ENCODE assay signal across 31 cellular contexts in genomic region chr1:46072975-46073374, GRCh38. TPM values are rescaled to one million over a fixed set of nuclear protein-coding genes. Genes with fewer than 3 reads are reported as not detected.
A peak's percentile ranks its signal among the peaks of the same experiment; 100 is the strongest.
DNase-seq lines count a peak whose midpoint lies in the region; ATAC-seq and TF ChIP-seq lines count a peak whose summit lies in the region.
"Had no signal": no experiment of that assay in that cellular context is flagged by ENCODE, and none has a peak within 500 bp of the region (broad histone marks: within the 10 kb centered on the region; RNA-seq: fewer than 3 reads in every experiment).

No MANE protein-coding gene starts in this region.

- no peaks in the 10 kb centered on the region for H4K20me1 ChIP-seq in osteoblast (ENCODE audit: insufficient read depth, low read length)

- H3K27ac Mint-ChIP-seq in activated naive CD8-positive, alpha-beta T cell treated with anti-CD3 and anti-CD28 coated beads, Interleukin-2, amount 50 U/mL, for 24 hours: no peak overlapping the region
- H3K27ac Mint-ChIP-seq in activated naive CD8-positive, alpha-beta T cell treated with anti-CD3 and anti-CD28 coated beads for 36 hours: no peak overlapping the region
- no peak overlapping the region for H3K27ac Mint-ChIP-seq in activated T-helper 17 cell treated with anti-CD3 and anti-CD28 coated beads, Interleukin-2, amount 50 U/mL, for 72 hours
- H3K27ac Mint-ChIP-seq: activated B cell treated with CpG ODN at 0.5 μM for 24 hours; activated T-cell treated with anti-CD3 and anti-CD28 coated beads, Interleukin-2, amount 50 U/mL, for 72 hours; CD4-positive, CD25-positive, alpha-beta regulatory T cell; naive thymus-derived CD8-positive, alpha-beta T cell had no signal

- H3K4me3 ChIP-seq in osteoblast (ENCODE audit: insufficient read depth, low read length) (no peak overlapping the region), heart right ventricle (no peak overlapping the region)
- H3K4me3 ChIP-seq: adrenal gland, lower lobe of right lung, prostate gland, SK-N-MC had no signal

- intact Hi-C loops in heart right ventricle (cut with DNase I): loop anchor here in 1 of 10 donors (2.0 kb wide), 1 partner anchor 56 kb away; no protein-coding TSS in a partner anchor

- H3K79me2 ChIP-seq in osteoblast (ENCODE audit: insufficient read depth, low read length): no peaks in the 10 kb centered on the region

- H2AFZ ChIP-seq in osteoblast (ENCODE audit: low read length): no peak overlapping the region

- H3K4me1 Mint-ChIP-seq in activated naive CD8-positive, alpha-beta T cell treated with anti-CD3 and anti-CD28 coated beads, Interleukin-2, amount 50 U/mL, for 24 hours: no peaks in the 10 kb centered on the region
- H3K4me1 Mint-ChIP-seq in activated naive CD8-positive, alpha-beta T cell treated with anti-CD3 and anti-CD28 coated beads for 36 hours: no peaks in the 10 kb centered on the region
- H3K4me1 Mint-ChIP-seq in activated T-helper 17 cell treated with anti-CD3 and anti-CD28 coated beads, Interleukin-2, amount 50 U/mL, for 72 hours: no peaks in the 10 kb centered on the region
- H3K4me1 Mint-ChIP-seq: activated B cell treated with CpG ODN at 0.5 μM for 24 hours; CD4-positive, CD25-positive, alpha-beta regulatory T cell; central memory CD8-positive, alpha-beta T cell; naive thymus-derived CD8-positive, alpha-beta T cell had no signal

- peak; percentile 61 for ATAC-seq in activated naive CD8-positive, alpha-beta T cell treated with anti-CD3 and anti-CD28 coated beads, Interleukin-2, amount 50 U/mL, for 24 hours
- peak; percentile 75 for ATAC-seq in activated T-helper 17 cell treated with anti-CD3 and anti-CD28 coated beads, Interleukin-2, amount 50 U/mL, for 72 hours (replicated peaks)
- ATAC-seq in heart right ventricle: no peak
- ATAC-seq: effector memory CD8-positive, alpha-beta T cell; lower lobe of right lung; naive thymus-derived CD8-positive, alpha-beta T cell; sciatic nerve had no signal

- no peak for DNase-seq in activated naive CD8-positive, alpha-beta T cell treated with anti-CD3 and anti-CD28 coated beads, Interleukin-2, amount 50 U/mL, for 24 hours
- DNase-seq in activated naive CD8-positive, alpha-beta T cell treated with anti-CD3 and anti-CD28 coated beads for 36 hours: no peak
- DNase-seq in osteoblast (ENCODE audit: insufficient read length, low spot score, missing footprints) (peak; percentile 29), heart right ventricle (no peak), GM13976 (ENCODE audit: low spot score) (no peak), islet precursor cell (no peak), NCI-H2029 treated with DMSO at 0.1 percent for 48 hours (lab: John Stamatoyannopoulos, UW) (no peak)
- DNase-seq: activated B cell treated with CpG ODN at 0.5 μM for 24 hours; activated CD4-positive, alpha-beta T cell treated with anti-CD3 and anti-CD28 coated beads, Interleukin-2, amount 50 U/mL, for 48 hours; activated naive CD4-positive, alpha-beta T cell treated with Interleukin-2 at 50 U/mL for 16 hours; activated T-cell treated with anti-CD3 and anti-CD28 coated beads, Interleukin-2, amount 50 U/mL, for 72 hours; adrenal gland; Calu3; CD4-positive, CD25-positive, alpha-beta regulatory T cell; DND-41; effector memory CD8-positive, alpha-beta T cell; head of caudate nucleus; lower lobe of right lung; MV-4-11; naive thymus-derived CD8-positive, alpha-beta T cell; NCI-H1436; NCI-H446 treated with DMSO at 0.1 percent for 48 hours; stimulated activated CD4-positive, alpha-beta T cell treated with anti-CD3 and anti-CD28 coated beads, Interleukin-4, amount 100 ng/mL, for 1 hour; T-helper 1 cell; trophoblast cell had no signal

- in situ Hi-C loops in GM13976 (cut with MboI; ENCODE audit: low sequenced_read_pairs, unreplicated experiment): loop anchor here (10.0 kb wide), 1 partner anchor 62 kb away; the partner anchor contains the start of gene PIK3R3

- H3K4me3 Mint-ChIP-seq in activated naive CD8-positive, alpha-beta T cell treated with anti-CD3 and anti-CD28 coated beads, Interleukin-2, amount 50 U/mL, for 24 hours: no peak overlapping the region
- no peak overlapping the region for H3K4me3 Mint-ChIP-seq in activated naive CD8-positive, alpha-beta T cell treated with anti-CD3 and anti-CD28 coated beads for 36 hours
- H3K4me3 Mint-ChIP-seq in activated T-helper 17 cell treated with anti-CD3 and anti-CD28 coated beads, Interleukin-2, amount 50 U/mL, for 72 hours: no peak overlapping the region
- H3K4me3 Mint-ChIP-seq: activated B cell treated with CpG ODN at 0.5 μM for 24 hours; activated T-cell treated with anti-CD3 and anti-CD28 coated beads, Interleukin-2, amount 50 U/mL, for 72 hours; CD4-positive, CD25-positive, alpha-beta regulatory T cell; central memory CD8-positive, alpha-beta T cell; effector memory CD8-positive, alpha-beta T cell; naive thymus-derived CD8-positive, alpha-beta T cell had no signal

- H3K27me3 Mint-ChIP-seq in activated naive CD8-positive, alpha-beta T cell treated with anti-CD3 and anti-CD28 coated beads, Interleukin-2, amount 50 U/mL, for 24 hours: no peaks in the 10 kb centered on the region
- no peaks in the 10 kb centered on the region for H3K27me3 Mint-ChIP-seq in activated naive CD8-positive, alpha-beta T cell treated with anti-CD3 and anti-CD28 coated beads for 36 hours
- no peaks in the 10 kb centered on the region for H3K27me3 Mint-ChIP-seq in activated T-helper 17 cell treated with anti-CD3 and anti-CD28 coated beads, Interleukin-2, amount 50 U/mL, for 72 hours
- H3K27me3 Mint-ChIP-seq: activated B cell treated with CpG ODN at 0.5 μM for 24 hours; CD4-positive, CD25-positive, alpha-beta regulatory T cell; central memory CD8-positive, alpha-beta T cell; effector memory CD8-positive, alpha-beta T cell; naive thymus-derived CD8-positive, alpha-beta T cell had no signal

- TF ChIP-seq CTCF in osteoblast (IDR thresholded peaks at IDR 0.05; ENCODE audit: extremely low read depth, low read depth, low read length): no peak
- TF ChIP-seq CTCF in heart right ventricle (IDR thresholded peaks at IDR 0.05): no peak
- TF ChIP-seq CTCF in GM13976 (IDR thresholded peaks at IDR 0.05; ENCODE audit: borderline replicate concordance, control extremely low read depth, extremely low read depth, insufficient read depth, missing control alignments): no peak

- no peak overlapping the region for H3K27ac ChIP-seq in osteoblast (ENCODE audit: low read depth, low read length)
- no peak overlapping the region for H3K27ac ChIP-seq in heart right ventricle
- H3K27ac ChIP-seq: adrenal gland, KMS-11, lower lobe of right lung, prostate gland, SK-N-MC had no signal

- H3K9me3 ChIP-seq in osteoblast (ENCODE audit: low read depth, low read length): no peaks in the 10 kb centered on the region
- H3K9me3 ChIP-seq in heart right ventricle: no peaks in the 10 kb centered on the region
- H3K9me3 ChIP-seq: adrenal gland, lower lobe of right lung, prostate gland had no signal

- no peaks in the 10 kb centered on the region for H3K9me3 Mint-ChIP-seq in activated naive CD8-positive, alpha-beta T cell treated with anti-CD3 and anti-CD28 coated beads, Interleukin-2, amount 50 U/mL, for 24 hours
- H3K9me3 Mint-ChIP-seq in activated naive CD8-positive, alpha-beta T cell treated with anti-CD3 and anti-CD28 coated beads for 36 hours: no peaks in the 10 kb centered on the region
- no peaks in the 10 kb centered on the region for H3K9me3 Mint-ChIP-seq in activated T-helper 17 cell treated with anti-CD3 and anti-CD28 coated beads, Interleukin-2, amount 50 U/mL, for 72 hours
- H3K9me3 Mint-ChIP-seq: activated B cell treated with CpG ODN at 0.5 μM for 24 hours; activated T-cell treated with anti-CD3 and anti-CD28 coated beads, Interleukin-2, amount 50 U/mL, for 72 hours; central memory CD8-positive, alpha-beta T cell; effector memory CD8-positive, alpha-beta T cell; naive thymus-derived CD8-positive, alpha-beta T cell had no signal

- 96 to 100% methylated on average over 1 of the region's 1 CpG for WGBS in heart right ventricle, 2 donors

- no peaks in the 10 kb centered on the region for H3K27me3 ChIP-seq in osteoblast (ENCODE audit: insufficient read depth, low read length)
- H3K27me3 ChIP-seq in heart right ventricle: no peaks in the 10 kb centered on the region
- H3K27me3 ChIP-seq: adrenal gland had no signal

- H3K36me3 ChIP-seq in osteoblast (ENCODE audit: insufficient read depth, low read length): no peaks in the 10 kb centered on the region
- H3K36me3 ChIP-seq in heart right ventricle: peaks cover 0 to 88% (median 9%) of the 10 kb centered on the region in 9 donors
- H3K36me3 ChIP-seq: adrenal gland, prostate gland had no signal

- no peaks in the 10 kb centered on the region for H3K36me3 Mint-ChIP-seq in activated naive CD8-positive, alpha-beta T cell treated with anti-CD3 and anti-CD28 coated beads, Interleukin-2, amount 50 U/mL, for 24 hours (ENCODE audit: low read depth)
- H3K36me3 Mint-ChIP-seq in activated naive CD8-positive, alpha-beta T cell treated with anti-CD3 and anti-CD28 coated beads for 36 hours: no peaks in the 10 kb centered on the region
- H3K36me3 Mint-ChIP-seq in activated T-helper 17 cell treated with anti-CD3 and anti-CD28 coated beads, Interleukin-2, amount 50 U/mL, for 72 hours (ENCODE audit: low read depth): no peaks in the 10 kb centered on the region
- H3K36me3 Mint-ChIP-seq: CD4-positive, CD25-positive, alpha-beta regulatory T cell; naive thymus-derived CD8-positive, alpha-beta T cell had no signal

- H3K4me1 ChIP-seq in osteoblast (ENCODE audit: insufficient read depth, low read length) (no peaks in the 10 kb centered on the region), heart right ventricle (peaks cover 0 to 33% (median 10%) of the 10 kb centered on the region in 9 donors)
- H3K4me1 ChIP-seq: lower lobe of right lung, prostate gland had no signal

- H3K4me2 ChIP-seq in osteoblast (ENCODE audit: insufficient read depth, low read length): no peak overlapping the region
- H3K4me2 ChIP-seq: KMS-11 had no signal

RNA-seq across cellular contexts. Expression of gene PIK3R3, which starts 59.5 kb away (rescaled TPM):
- total RNA-seq in activated naive CD8-positive, alpha-beta T cell treated with anti-CD3 and anti-CD28 coated beads for 36 hours: 1 to 10 TPM; 1.1 to 1.8 TPM
- 1 to 10 TPM in 1 of 2 donors, under 1 TPM in 1; 0.56 to 2.2 TPM for total RNA-seq in activated T-helper 17 cell treated with anti-CD3 and anti-CD28 coated beads, Interleukin-2, amount 50 U/mL, for 72 hours
- total RNA-seq in osteoblast: 4.0 and 5.3 TPM in 2 replicates
- total RNA-seq in heart right ventricle: 10 to 100 TPM; 22.9 to 54.5 (median 40.1) TPM
- 10 to 100 TPM; 15.4 to 31.6 TPM for polyA plus RNA-seq in heart right ventricle

Comparison
In these comparisons a context has a peak if more than half of its experiments do, and no peak if none do; other contexts are left out.
1. ATAC-seq: peak in activated naive CD8-positive, alpha-beta T cell treated with anti-CD3 and anti-CD28 coated beads, Interleukin-2, amount 50 U/mL, for 24 hours (single experiment) and activated T-helper 17 cell treated with anti-CD3 and anti-CD28 coated beads, Interleukin-2, amount 50 U/mL, for 72 hours (single experiment); none in heart right ventricle (0 of 8).